ENCODE assay signal across 17 cellular contexts in genomic region chr18:21459706-21460286, GRCh38.
DNase-seq lines count a peak whose midpoint lies in the region; ATAC-seq and TF ChIP-seq lines count a peak whose summit lies in the region.
"Had no signal": no experiment of that assay in that cellular context is flagged by ENCODE, and none has a peak within 500 bp of the region (broad histone marks: within the 10 kb centered on the region; RNA-seq: fewer than 3 reads in every experiment).

No MANE protein-coding gene starts in this region.

- TF ChIP-seq CTCF in GM23338 (conservative IDR thresholded peaks at IDR 0.05; ENCODE audit: low read depth in 2 of 2) (no peak), ascending aorta (IDR thresholded peaks at IDR 0.05) (no peak), gastrocnemius medialis (IDR thresholded peaks at IDR 0.05 in 4 of 5, conservative IDR thresholded peaks at IDR 0.05 in 1 of 5) (no peak), type B pancreatic cell (conservative IDR thresholded peaks at IDR 0.05) (no peak), GM20000 (IDR thresholded peaks at IDR 0.05; ENCODE audit: extremely low read depth, missing control alignments) (no peak)

- H3F3A ChIP-seq in GM23338 (replicated peaks; ENCODE audit: low read depth), result no peaks in the 10 kb centered on the region

- no peak overlapping the region for H3K4me2 ChIP-seq in GM23338
- H3K4me2 ChIP-seq: A549, BLaER1 had no signal

- H3K36me3 Mint-ChIP-seq in GM23338 (ENCODE audit: low read depth) (no peaks in the 10 kb centered on the region), type B pancreatic cell (no peaks in the 10 kb centered on the region)
- H3K36me3 Mint-ChIP-seq: CD4-positive, alpha-beta memory T cell had no signal

- ATAC-seq in GM23338 (no peak), right cardiac atrium (peak in 1 of 2 donors; percentile 22), gastrocnemius medialis (peak; percentile 77 to 79)
- ATAC-seq: A549 had no signal

- H4K20me1 ChIP-seq in GM23338 (replicated peaks; ENCODE audit: insufficient read depth), result no peaks in the 10 kb centered on the region
- H4K20me1 ChIP-seq: BLaER1 had no signal

- H3K27me3 Mint-ChIP-seq in GM23338 (ENCODE audit: insufficient read depth, low read depth, poor library complexity) (peaks cover 3% of the 10 kb centered on the region), type B pancreatic cell (no peaks in the 10 kb centered on the region)

- no peak overlapping the region for H3K4me3 ChIP-seq in GM23338
- no peak overlapping the region for H3K4me3 ChIP-seq in ascending aorta
- no peak overlapping the region for H3K4me3 ChIP-seq in right cardiac atrium (ENCODE audit: low read length)
- peak overlapping the region in 2 of 4 donors; percentile 29 to 37 for H3K4me3 ChIP-seq in gastrocnemius medialis
- H3K4me3 ChIP-seq: A549, BLaER1 had no signal

- 0 out of 2 replicates have a peak overlapping the region, but pooled peaks have one; percentile 7 for H3K27ac Mint-ChIP-seq in GM23338
- H3K27ac Mint-ChIP-seq in type B pancreatic cell, result no peak overlapping the region

- H3K79me2 ChIP-seq in GM23338 (replicated peaks; ENCODE audit: insufficient read depth), result no peaks in the 10 kb centered on the region

- DNase-seq in GM23338 (ENCODE audit: low spot score) (no peak), ascending aorta (ENCODE audit: low spot score in 2 of 2) (no peak), right cardiac atrium (no peak), gastrocnemius medialis (peak; percentile 92 to 94), type B pancreatic cell (ENCODE audit: extremely low spot score, unreplicated experiment) (no peak), GM20000 (ENCODE audit: low spot score) (no peak), SHP77 (lab: John Stamatoyannopoulos, UW) (no peak)
- DNase-seq: CD4-positive, alpha-beta memory T cell; DMS153; GDM1; GOT3; KBM-7; MV-4-11; NCI-H1694 treated with DMSO at 0.1 percent for 48 hours; NCI-H748 treated with DMSO at 0.1 percent for 48 hours had no signal

- no peak overlapping the region for H2AFZ ChIP-seq in GM23338

- intact Hi-C loops in ascending aorta (cut with DNase I), result loop anchor here (5.0 to 10.0 kb wide), 3 partner anchors 145 to 725 kb away; partner anchors contain the start of genes ESCO1 and ROCK1
- intact Hi-C loops in right cardiac atrium (cut with DNase I), result loop anchor here in 2 of 4 donors (10.0 kb wide), 2 partner anchors 65 to 215 kb away; partner anchors contain the start of gene GREB1L (in 1 of the 2)
- intact Hi-C loops in gastrocnemius medialis (cut with DNase I; ENCODE audit: low total_unique reads), result loop anchor here (1.0 to 5.0 kb wide), 2 partner anchors 9 to 368 kb away; no protein-coding TSS in a partner anchor

- H3K4me3 Mint-ChIP-seq in GM23338 (no peak overlapping the region), type B pancreatic cell (no peak overlapping the region)
- H3K4me3 Mint-ChIP-seq: CD4-positive, alpha-beta memory T cell had no signal

- H3K9me2 ChIP-seq in GM23338 (ENCODE audit: insufficient read depth), result no peaks in the 10 kb centered on the region

- H3K27ac ChIP-seq in GM23338 (ENCODE audit: low read depth), result no peak overlapping the region
- peak overlapping the region; percentile 69 to 75 for H3K27ac ChIP-seq in ascending aorta
- peak overlapping the region; percentile 51 for H3K27ac ChIP-seq in right cardiac atrium (ENCODE audit: low read length)
- H3K27ac ChIP-seq in gastrocnemius medialis, result peak overlapping the region; percentile 90 to 96 (median 92)
- H3K27ac ChIP-seq: A549, BLaER1 had no signal

- TF ChIP-seq POLR2A in gastrocnemius medialis (IDR thresholded peaks at IDR 0.05), result peak; percentile 44 to 59

- H3K36me3 ChIP-seq in GM23338 (ENCODE audit: insufficient read depth), result no peaks in the 10 kb centered on the region
- no peaks in the 10 kb centered on the region for H3K36me3 ChIP-seq in ascending aorta
- H3K36me3 ChIP-seq in gastrocnemius medialis, result no peaks in the 10 kb centered on the region
- H3K36me3 ChIP-seq: BLaER1 had no signal

- H3K9me3 ChIP-seq in ascending aorta, result no peaks in the 10 kb centered on the region
- H3K9me3 ChIP-seq in right cardiac atrium (ENCODE audit: control insufficient read depth, low read length), result no peaks in the 10 kb centered on the region
- no peaks in the 10 kb centered on the region for H3K9me3 ChIP-seq in gastrocnemius medialis
- H3K9me3 ChIP-seq: A549, BLaER1 had no signal

- H3K4me1 ChIP-seq in GM23338 (ENCODE audit: insufficient read depth) (no peaks in the 10 kb centered on the region), ascending aorta (peaks cover 7 to 48% of the 10 kb centered on the region in 2 donors), right cardiac atrium (ENCODE audit: control insufficient read depth, insufficient read depth, low read length) (peaks cover 4% of the 10 kb centered on the region), gastrocnemius medialis (peaks cover 48 to 50% of the 10 kb centered on the region in 2 donors)
- H3K4me1 ChIP-seq: A549, BLaER1 had no signal

- no peaks in the 10 kb centered on the region for H3K27me3 ChIP-seq in GM23338 (ENCODE audit: insufficient read depth)
- H3K27me3 ChIP-seq in ascending aorta, result no peaks in the 10 kb centered on the region
- H3K27me3 ChIP-seq in right cardiac atrium (ENCODE audit: control insufficient read depth, insufficient read depth), result no peaks in the 10 kb centered on the region
- H3K27me3 ChIP-seq in gastrocnemius medialis, result no peaks in the 10 kb centered on the region
- H3K27me3 ChIP-seq: BLaER1 had no signal

- in situ Hi-C loops in gastrocnemius medialis (cut with MboI; ENCODE audit: low sequenced_read_pairs in 4 of 4), result no loop called here

- WGBS in right cardiac atrium, result 90% methylated on average over 10 of the region's 10 CpGs

- H3K9me3 Mint-ChIP-seq in GM23338 (no peaks in the 10 kb centered on the region), type B pancreatic cell (no peaks in the 10 kb centered on the region)

- peaks cover 1% of the 10 kb centered on the region; the same call in 2 of the 3 replicates for H3K4me1 Mint-ChIP-seq in GM23338
- H3K4me1 Mint-ChIP-seq in type B pancreatic cell (ENCODE audit: unreplicated experiment), result no peaks in the 10 kb centered on the region

TF ChIP-seq in GM23338, 12 proteins besides CTCF, POLR2A, EP300 and RAD21 (continues in another document):
- no peak for TF ChIP-seq NANOG (IDR thresholded peaks at IDR 0.05; ENCODE audit: borderline replicate concordance)
- TF ChIP-seq, protein P1, sequence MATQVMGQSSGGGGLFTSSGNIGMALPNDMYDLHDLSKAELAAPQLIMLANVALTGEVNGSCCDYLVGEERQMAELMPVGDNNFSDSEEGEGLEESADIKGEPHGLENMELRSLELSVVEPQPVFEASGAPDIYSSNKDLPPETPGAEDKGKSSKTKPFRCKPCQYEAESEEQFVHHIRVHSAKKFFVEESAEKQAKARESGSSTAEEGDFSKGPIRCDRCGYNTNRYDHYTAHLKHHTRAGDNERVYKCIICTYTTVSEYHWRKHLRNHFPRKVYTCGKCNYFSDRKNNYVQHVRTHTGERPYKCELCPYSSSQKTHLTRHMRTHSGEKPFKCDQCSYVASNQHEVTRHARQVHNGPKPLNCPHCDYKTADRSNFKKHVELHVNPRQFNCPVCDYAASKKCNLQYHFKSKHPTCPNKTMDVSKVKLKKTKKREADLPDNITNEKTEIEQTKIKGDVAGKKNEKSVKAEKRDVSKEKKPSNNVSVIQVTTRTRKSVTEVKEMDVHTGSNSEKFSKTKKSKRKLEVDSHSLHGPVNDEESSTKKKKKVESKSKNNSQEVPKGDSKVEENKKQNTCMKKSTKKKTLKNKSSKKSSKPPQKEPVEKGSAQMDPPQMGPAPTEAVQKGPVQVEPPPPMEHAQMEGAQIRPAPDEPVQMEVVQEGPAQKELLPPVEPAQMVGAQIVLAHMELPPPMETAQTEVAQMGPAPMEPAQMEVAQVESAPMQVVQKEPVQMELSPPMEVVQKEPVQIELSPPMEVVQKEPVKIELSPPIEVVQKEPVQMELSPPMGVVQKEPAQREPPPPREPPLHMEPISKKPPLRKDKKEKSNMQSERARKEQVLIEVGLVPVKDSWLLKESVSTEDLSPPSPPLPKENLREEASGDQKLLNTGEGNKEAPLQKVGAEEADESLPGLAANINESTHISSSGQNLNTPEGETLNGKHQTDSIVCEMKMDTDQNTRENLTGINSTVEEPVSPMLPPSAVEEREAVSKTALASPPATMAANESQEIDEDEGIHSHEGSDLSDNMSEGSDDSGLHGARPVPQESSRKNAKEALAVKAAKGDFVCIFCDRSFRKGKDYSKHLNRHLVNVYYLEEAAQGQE (IDR thresholded peaks at IDR 0.05; ENCODE audit: unreplicated experiment), result no peak

Comparison
In these comparisons a context has a peak if more than half of its experiments do, and no peak if none do; other contexts are left out.
1. DNase-seq: peak in gastrocnemius medialis (2 of 2); none in GM23338 (single experiment), ascending aorta (0 of 2), right cardiac atrium (0 of 3), type B pancreatic cell (single experiment), GM20000 (single experiment) and SHP77 (0 of 2).